In the genomic region with DNA sequence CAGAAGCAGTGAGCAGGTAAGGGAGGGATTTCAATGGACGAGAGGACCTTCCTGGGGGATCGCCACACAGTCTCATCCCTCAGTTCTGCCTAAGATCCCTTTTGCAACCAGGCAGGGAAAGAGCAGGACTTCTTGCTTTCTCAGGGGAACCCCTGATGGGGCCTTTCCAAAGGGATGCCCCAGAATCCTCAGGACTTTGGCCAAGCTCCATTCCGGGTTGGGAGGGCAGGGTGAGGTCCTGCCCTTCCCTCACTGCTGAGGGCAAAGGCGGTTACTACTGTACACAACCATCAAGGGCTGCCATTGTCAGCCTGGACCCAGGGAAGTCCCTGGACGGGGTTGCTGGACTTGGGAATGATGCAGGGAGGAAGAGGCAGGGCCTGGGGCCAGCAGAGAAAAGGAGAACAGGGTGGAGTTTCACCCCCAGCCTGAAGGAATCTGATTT, we compare ENCODE assay signal across 13 cellular contexts. TPM values are rescaled to one million over a fixed set of nuclear protein-coding genes. Genes with fewer than 3 reads are reported as not detected.
DNase-seq lines count a peak whose midpoint lies in the region; ATAC-seq and TF ChIP-seq lines count a peak whose summit lies in the region.
"Had no signal": no experiment of that assay in that cellular context is flagged by ENCODE, and none has a peak within 500 bp of the region (broad histone marks: within the 10 kb centered on the region; RNA-seq: fewer than 3 reads in every experiment).

No MANE protein-coding gene starts in this region.

- ATAC-seq in activated CD4-positive, alpha-beta T cell treated with anti-CD3 and anti-CD28 coated beads for 36 hours: no peak

- H3K27me3 Mint-ChIP-seq in activated CD4-positive, alpha-beta T cell treated with anti-CD3 and anti-CD28 coated beads for 36 hours: no peaks in the 10 kb centered on the region

- peak overlapping the region; percentile 11 for H3K4me3 ChIP-seq in adipocyte (ENCODE audit: low read length)
- H3K4me3 ChIP-seq in spleen: no peak overlapping the region
- H3K4me3 ChIP-seq: tibial nerve had no signal

- peaks cover 26% of the 10 kb centered on the region for H3K36me3 Mint-ChIP-seq in activated CD4-positive, alpha-beta T cell treated with anti-CD3 and anti-CD28 coated beads for 36 hours (ENCODE audit: low read depth)

- H3K4me1 ChIP-seq in adipocyte (ENCODE audit: control insufficient read depth, insufficient read depth, low read length) (peaks cover 49% of the 10 kb centered on the region), spleen (peaks cover 31 to 100% (median 71%) of the 10 kb centered on the region in 6 donors)

- H3K27ac Mint-ChIP-seq in activated CD4-positive, alpha-beta T cell treated with anti-CD3 and anti-CD28 coated beads for 36 hours: peak overlapping the region; percentile 55

- CTCF ChIA-PET in activated CD4-positive, alpha-beta T cell treated with anti-CD3 and anti-CD28 coated beads for 36 hours (lab: Charles Lee): no interaction called here

- H3K36me3 ChIP-seq in adipocyte (ENCODE audit: control insufficient read depth, insufficient read depth, low read length, severe bottlenecking) (no peaks in the 10 kb centered on the region), spleen (peaks cover 0 to 80% (median 28%) of the 10 kb centered on the region in 6 donors)
- H3K36me3 ChIP-seq: tibial nerve had no signal

- intact Hi-C loops in activated CD4-positive, alpha-beta T cell treated with anti-CD3 and anti-CD28 coated beads for 36 hours (cut with DNase I, micrococcal nuclease): no loop called here
- intact Hi-C loops in spleen (cut with DNase I; ENCODE audit: low total_unique reads): no loop called here

- POLR2A ChIA-PET in activated CD4-positive, alpha-beta T cell treated with anti-CD3 and anti-CD28 coated beads for 36 hours (lab: Charles Lee): no interaction called here

- no peak overlapping the region for H3K9ac ChIP-seq in adipocyte (ENCODE audit: low read length)

- no peak for TF ChIP-seq POLR2A in spleen (IDR thresholded peaks at IDR 0.05)

- TF ChIP-seq CTCF in spleen (IDR thresholded peaks at IDR 0.05 in 8 of 11, conservative IDR thresholded peaks at IDR 0.05 in 3 of 11): no peak

- H3K9me3 Mint-ChIP-seq in activated CD4-positive, alpha-beta T cell treated with anti-CD3 and anti-CD28 coated beads for 36 hours (ENCODE audit: low read depth): no peaks in the 10 kb centered on the region

- H3K9me3 ChIP-seq in adipocyte (ENCODE audit: control insufficient read depth, low read length) (no peaks in the 10 kb centered on the region), spleen (no peaks in the 10 kb centered on the region)
- H3K9me3 ChIP-seq: tibial nerve had no signal

- DNase-seq in activated CD4-positive, alpha-beta T cell treated with anti-CD3 and anti-CD28 coated beads for 36 hours: no peak
- no peak for DNase-seq in activated CD4-positive, alpha-beta T cell treated with anti-CD3 and anti-CD28 coated beads, Interleukin-2, amount 50 U/mL, for 4 hours
- no peak for DNase-seq in adipocyte (ENCODE audit: low read depth)
- DNase-seq in left kidney (ENCODE audit: low read depth, low spot score): peak; percentile 46
- no peak for DNase-seq in spleen
- DNase-seq in NCI-H1930 (lab: John Stamatoyannopoulos, UW): no peak
- DNase-seq in MV-4-11 (lab: John Stamatoyannopoulos, UW): no peak
- DNase-seq in COLO829 (ENCODE audit: low spot score): no peak
- DNase-seq: aorta, DMS53, midbrain, NCI-H345 had no signal

- peak overlapping the region; percentile 17 to 89 (median 74) for H3K27ac ChIP-seq in spleen
- H3K27ac ChIP-seq: tibial nerve had no signal

- 60 to 78% (median 68%) methylated on average over 5 of the region's 5 CpGs for WGBS in spleen, 5 donors

- peaks cover 54% of the 10 kb centered on the region for H3K4me1 Mint-ChIP-seq in activated CD4-positive, alpha-beta T cell treated with anti-CD3 and anti-CD28 coated beads for 36 hours

- no peak overlapping the region for H3K4me3 Mint-ChIP-seq in activated CD4-positive, alpha-beta T cell treated with anti-CD3 and anti-CD28 coated beads for 36 hours

- H3K27me3 ChIP-seq in adipocyte (replicated peaks; ENCODE audit: control insufficient read depth, insufficient read depth, low read length) (no peaks in the 10 kb centered on the region), spleen (replicated peaks in 1 of 7) (no peaks in the 10 kb centered on the region)
- H3K27me3 ChIP-seq: tibial nerve had no signal

RNA-seq across cellular contexts. Expression of a gene that starts 9.7 kb away (rescaled TPM):
- 1 to 10 TPM; 1.0 to 1.5 TPM for total RNA-seq in activated CD4-positive, alpha-beta T cell treated with anti-CD3 and anti-CD28 coated beads for 36 hours
- total RNA-seq in spleen: 1 to 10 TPM; 1.6 to 9.1 (median 3.5) TPM
- polyA plus RNA-seq in spleen: 1 to 10 TPM in 1 of 3 donors, under 1 TPM in 2; 0.65 to 3.6 (median 0.73) TPM

RNA-seq across cellular contexts. Expression of a gene that starts 12.6 kb away (rescaled TPM):
- 10 to 100 TPM; 46.6 to 49.0 TPM for total RNA-seq in activated CD4-positive, alpha-beta T cell treated with anti-CD3 and anti-CD28 coated beads for 36 hours
- total RNA-seq in spleen: 100 to 1,000 TPM; 136 to 412 (median 275) TPM
- polyA plus RNA-seq in spleen: 100 to 1,000 TPM in 1 of 3 donors, 10 to 100 TPM in 2; 79.2 to 108 (median 86.7) TPM

RNA-seq across cellular contexts. Expression of a gene that starts 35.1 kb away (rescaled TPM):
- total RNA-seq in activated CD4-positive, alpha-beta T cell treated with anti-CD3 and anti-CD28 coated beads for 36 hours: under 1 TPM; 0.21 to 0.50 TPM
- 1 to 10 TPM in 5 of 7 donors, under 1 TPM in 2; 0.54 to 4.0 (median 1.3) TPM for total RNA-seq in spleen
- under 1 TPM; 0.14 to 0.70 (median 0.26) TPM for polyA plus RNA-seq in spleen
